8 cellular contexts compared by ENCODE assay signal in genomic region chr4:108620101-108620932, GRCh38. TPM values are rescaled to one million over a fixed set of nuclear protein-coding genes. Genes with fewer than 3 reads are reported as not detected.
DNase-seq lines count a peak whose midpoint lies in the region; ATAC-seq and TF ChIP-seq lines count a peak whose summit lies in the region.

Gene RPL34, plus strand, starts transcription at chr4:108620576. Its CDS starts 1,384 bp downstream, at chr4:108621960.

- no peak for TF ChIP-seq CTCF in lung (IDR thresholded peaks at IDR 0.05; ENCODE audit: control extremely low read depth, extremely low read depth)

- WGBS in lung, 2 donors: 1 to 2% methylated on average over 32 of the region's 32 CpGs

- peaks cover 46 to 61% (median 56%) of the 10 kb centered on the region in 3 donors for H3K4me1 Mint-ChIP-seq in CD8-positive, alpha-beta memory T cell

- no peaks in the 10 kb centered on the region for H3K27me3 ChIP-seq in CD8-positive, alpha-beta memory T cell (ENCODE audit: insufficient read depth, low read length, poor library complexity, severe bottlenecking)
- H3K27me3 ChIP-seq in lung (ENCODE audit: control insufficient read depth, insufficient read depth): no peaks in the 10 kb centered on the region

- peak within 1 kb of the TSS; percentile 93 for H3K4me3 ChIP-seq in CD8-positive, alpha-beta memory T cell (ENCODE audit: low read length)
- H3K4me3 ChIP-seq in lung: peak within 1 kb of the TSS; percentile 64

- no peaks in the 10 kb centered on the region for H3K9me3 ChIP-seq in CD8-positive, alpha-beta memory T cell (ENCODE audit: low read length)
- H3K9me3 ChIP-seq in lung (ENCODE audit: control insufficient read depth in 2 of 2, insufficient read depth in 1 of 2, low read length in 1 of 2): no peaks in the 10 kb centered on the region

- peaks cover 0 to 4% of the 10 kb centered on the region in 2 donors for H3K27me3 Mint-ChIP-seq in CD8-positive, alpha-beta memory T cell

- peak; percentile 94 to 98 (median 95) for DNase-seq in CD8-positive, alpha-beta memory T cell
- DNase-seq in HS-5 (ENCODE audit: low read depth) (peak; percentile 89), lung (ENCODE audit: low spot score) (peak; percentile 98)
- peak; percentile 87 for DNase-seq in NK-92 treated with Interleukin-12 subunit alpha and Interleukin-12 subunit beta, amount 100 ng/mL, for 24 hours (lab: John Stamatoyannopoulos, UW)
- peak; percentile 95 for DNase-seq in activated CD8-positive, alpha-beta memory T cell treated with anti-CD3 and anti-CD28 coated beads for 24 hours
- DNase-seq in effector CD8-positive, alpha-beta T cell (lab: John Stamatoyannopoulos, UW): peak; percentile 93
- peak; percentile 82 to 96 (median 95) for DNase-seq in stimulated activated CD4-positive, alpha-beta T cell treated with anti-CD3 and anti-CD28 coated beads, TNF-alpha, amount 100 ng/mL, for 4 hours (ENCODE audit: low read depth in 3 of 3)

- H3K4me1 ChIP-seq in CD8-positive, alpha-beta memory T cell (ENCODE audit: insufficient read depth, low read length): peaks cover 33% of the 10 kb centered on the region
- H3K4me1 ChIP-seq in lung (ENCODE audit: control insufficient read depth in 2 of 2, insufficient read depth in 2 of 2, low read length in 2 of 2): peaks cover 5 to 15% of the 10 kb centered on the region in 2 donors

- H3K36me3 ChIP-seq in CD8-positive, alpha-beta memory T cell (ENCODE audit: insufficient read depth, low read length): peaks cover 31% of the 10 kb centered on the region
- H3K36me3 ChIP-seq in lung (ENCODE audit: control insufficient read depth in 2 of 2, insufficient read depth in 2 of 2, low read length in 2 of 2): peaks cover 10 to 19% of the 10 kb centered on the region in 2 donors

- peak within 1 kb of the TSS; percentile 87 to 98 (median 96) for H3K4me3 Mint-ChIP-seq in CD8-positive, alpha-beta memory T cell

- peaks cover 0 to 7% (median 4%) of the 10 kb centered on the region in 5 donors for H3K9me3 Mint-ChIP-seq in CD8-positive, alpha-beta memory T cell

- H3K36me3 Mint-ChIP-seq in CD8-positive, alpha-beta memory T cell: peaks cover 10 to 59% (median 20%) of the 10 kb centered on the region in 3 donors

- peak within 1 kb of the TSS; percentile 89 to 99 (median 94) for H3K27ac Mint-ChIP-seq in CD8-positive, alpha-beta memory T cell

- ATAC-seq in GM19468 (IDR thresholded peaks at IDR 0.05; ENCODE audit: extremely low read depth, unreplicated experiment) (peak; percentile 100), lung (ENCODE audit: insufficient read depth, low FRiP score) (peak; percentile 100)

- CTCF ChIA-PET in CD8-positive, alpha-beta memory T cell (lab: Charles Lee): interaction anchor here (0.9 to 1.1 kb wide), 2 partner anchors 30 to 48 kb away, joined by 3 to 4 read pairs; no protein-coding TSS in a partner anchor

- H3K27ac ChIP-seq in CD8-positive, alpha-beta memory T cell (ENCODE audit: low read depth, low read length): peak within 1 kb of the TSS; percentile 92
- peak within 1 kb of the TSS; percentile 76 to 94 for H3K27ac ChIP-seq in lung (ENCODE audit: low read depth in 1 of 2, low read length in 1 of 2)

- POLR2A ChIA-PET in CD8-positive, alpha-beta memory T cell (lab: Charles Lee): interaction anchor here (0.5 to 2.9 kb wide), 5 partner anchors 9 to 631 kb away, joined by 3 to 20 read pairs (median 4); partner anchors contain the start of gene OSTC

RNA-seq across cellular contexts. Expression of gene RPL34, which starts in this region (rescaled TPM):
- total RNA-seq in CD8-positive, alpha-beta memory T cell: 1,000 to 10,000 TPM; 1,392 to 1,416 TPM
- 3,675 TPM for polyA plus RNA-seq in CD8-positive, alpha-beta memory T cell
- 1,000 to 10,000 TPM in 1 of 2 donors, 100 to 1,000 TPM in 1; 735 to 1,030 TPM for total RNA-seq in lung
- polyA plus RNA-seq in lung: 1,000 to 10,000 TPM; 2,313 to 5,853 TPM

Comparison
In these comparisons a context has a peak if more than half of its experiments do, and no peak if none do; other contexts are left out.
1. Peak in every context shown above with its lines: DNase-seq, ATAC-seq, H3K4me3 ChIP-seq and H3K27ac ChIP-seq.